In the genomic region with DNA sequence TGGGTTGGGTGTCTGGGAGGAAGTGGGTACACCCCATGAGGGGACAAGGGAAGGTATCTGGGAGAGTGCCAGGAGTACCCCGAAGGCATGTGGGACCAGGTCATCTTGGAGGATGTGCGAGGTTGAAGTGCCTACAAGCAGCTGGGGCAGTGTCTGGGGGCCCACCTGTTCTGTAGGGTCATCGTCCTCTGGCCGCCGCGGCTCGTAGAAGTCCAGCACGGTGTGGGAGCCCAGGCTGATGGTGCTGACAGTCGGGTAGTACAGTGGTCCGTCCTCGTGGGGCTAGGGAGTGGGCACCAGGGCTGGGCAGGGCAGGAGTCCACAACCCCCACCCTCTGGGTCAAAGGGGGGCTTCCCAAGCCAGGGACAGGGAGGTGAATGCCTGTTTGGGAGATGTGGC, we compare ENCODE assay signal across 1 cellular context.
TF ChIP-seq lines count a peak whose summit lies in the region.

No MANE protein-coding gene starts in this region.

TF ChIP-seq in HCT116, 20 proteins besides CTCF, POLR2A, EP300 and RAD21:
- TF ChIP-seq CBX3 (IDR thresholded peaks at IDR 0.05; ENCODE audit: low read depth) (no peak), CEBPB (IDR thresholded peaks at IDR 0.05; ENCODE audit: low read depth) (no peak), FOSL1 (IDR thresholded peaks at IDR 0.05; ENCODE audit: low read depth) (no peak), SIN3A (IDR thresholded peaks at IDR 0.05; ENCODE audit: low read depth) (no peak), POLR2AphosphoS5 (IDR thresholded peaks at IDR 0.05; ENCODE audit: low read depth, low read length) (no peak), ATF3 (IDR thresholded peaks at IDR 0.05) (no peak), JUND (IDR thresholded peaks at IDR 0.05) (no peak), SRF (IDR thresholded peaks at IDR 0.05; ENCODE audit: low read depth) (no peak), EGR1 (IDR thresholded peaks at IDR 0.05; ENCODE audit: low read depth) (no peak), ZNF274 (IDR thresholded peaks at IDR 0.05; ENCODE audit: low read depth, low read length) (no peak), EZH2phosphoT487 (IDR thresholded peaks at IDR 0.05; ENCODE audit: borderline replicate concordance) (no peak), ZFX (IDR thresholded peaks at IDR 0.05) (no peak), MAX (IDR thresholded peaks at IDR 0.05) (no peak), SP1 (IDR thresholded peaks at IDR 0.05; ENCODE audit: low read depth) (no peak), EZH2 (IDR thresholded peaks at IDR 0.05) (no peak), ELF1 (IDR thresholded peaks at IDR 0.05; ENCODE audit: borderline replicate concordance, low read depth) (no peak), TCF7L2 (IDR thresholded peaks at IDR 0.05; ENCODE audit: borderline replicate concordance, extremely low read depth, insufficient read depth, insufficient read length) (no peak), YY1 (IDR thresholded peaks at IDR 0.05; ENCODE audit: extremely low read depth, insufficient replicate concordance, low read depth, low read length) (no peak)
- TF ChIP-seq, protein P1, sequence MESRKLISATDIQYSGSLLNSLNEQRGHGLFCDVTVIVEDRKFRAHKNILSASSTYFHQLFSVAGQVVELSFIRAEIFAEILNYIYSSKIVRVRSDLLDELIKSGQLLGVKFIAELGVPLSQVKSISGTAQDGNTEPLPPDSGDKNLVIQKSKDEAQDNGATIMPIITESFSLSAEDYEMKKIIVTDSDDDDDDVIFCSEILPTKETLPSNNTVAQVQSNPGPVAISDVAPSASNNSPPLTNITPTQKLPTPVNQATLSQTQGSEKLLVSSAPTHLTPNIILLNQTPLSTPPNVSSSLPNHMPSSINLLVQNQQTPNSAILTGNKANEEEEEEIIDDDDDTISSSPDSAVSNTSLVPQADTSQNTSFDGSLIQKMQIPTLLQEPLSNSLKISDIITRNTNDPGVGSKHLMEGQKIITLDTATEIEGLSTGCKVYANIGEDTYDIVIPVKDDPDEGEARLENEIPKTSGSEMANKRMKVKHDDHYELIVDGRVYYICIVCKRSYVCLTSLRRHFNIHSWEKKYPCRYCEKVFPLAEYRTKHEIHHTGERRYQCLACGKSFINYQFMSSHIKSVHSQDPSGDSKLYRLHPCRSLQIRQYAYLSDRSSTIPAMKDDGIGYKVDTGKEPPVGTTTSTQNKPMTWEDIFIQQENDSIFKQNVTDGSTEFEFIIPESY (IDR thresholded peaks at IDR 0.05; ENCODE audit: extremely low read depth, insufficient replicate concordance, low read length), result no peak
- TF ChIP-seq, protein P2, sequence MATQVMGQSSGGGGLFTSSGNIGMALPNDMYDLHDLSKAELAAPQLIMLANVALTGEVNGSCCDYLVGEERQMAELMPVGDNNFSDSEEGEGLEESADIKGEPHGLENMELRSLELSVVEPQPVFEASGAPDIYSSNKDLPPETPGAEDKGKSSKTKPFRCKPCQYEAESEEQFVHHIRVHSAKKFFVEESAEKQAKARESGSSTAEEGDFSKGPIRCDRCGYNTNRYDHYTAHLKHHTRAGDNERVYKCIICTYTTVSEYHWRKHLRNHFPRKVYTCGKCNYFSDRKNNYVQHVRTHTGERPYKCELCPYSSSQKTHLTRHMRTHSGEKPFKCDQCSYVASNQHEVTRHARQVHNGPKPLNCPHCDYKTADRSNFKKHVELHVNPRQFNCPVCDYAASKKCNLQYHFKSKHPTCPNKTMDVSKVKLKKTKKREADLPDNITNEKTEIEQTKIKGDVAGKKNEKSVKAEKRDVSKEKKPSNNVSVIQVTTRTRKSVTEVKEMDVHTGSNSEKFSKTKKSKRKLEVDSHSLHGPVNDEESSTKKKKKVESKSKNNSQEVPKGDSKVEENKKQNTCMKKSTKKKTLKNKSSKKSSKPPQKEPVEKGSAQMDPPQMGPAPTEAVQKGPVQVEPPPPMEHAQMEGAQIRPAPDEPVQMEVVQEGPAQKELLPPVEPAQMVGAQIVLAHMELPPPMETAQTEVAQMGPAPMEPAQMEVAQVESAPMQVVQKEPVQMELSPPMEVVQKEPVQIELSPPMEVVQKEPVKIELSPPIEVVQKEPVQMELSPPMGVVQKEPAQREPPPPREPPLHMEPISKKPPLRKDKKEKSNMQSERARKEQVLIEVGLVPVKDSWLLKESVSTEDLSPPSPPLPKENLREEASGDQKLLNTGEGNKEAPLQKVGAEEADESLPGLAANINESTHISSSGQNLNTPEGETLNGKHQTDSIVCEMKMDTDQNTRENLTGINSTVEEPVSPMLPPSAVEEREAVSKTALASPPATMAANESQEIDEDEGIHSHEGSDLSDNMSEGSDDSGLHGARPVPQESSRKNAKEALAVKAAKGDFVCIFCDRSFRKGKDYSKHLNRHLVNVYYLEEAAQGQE (IDR thresholded peaks at IDR 0.05; ENCODE audit: low read depth), result no peak
